16 cellular contexts compared by ENCODE assay signal in genomic region chr10:33803248-33803647, GRCh38.
DNase-seq lines count a peak whose midpoint lies in the region; ATAC-seq and TF ChIP-seq lines count a peak whose summit lies in the region.
"Had no signal": no experiment of that assay in that cellular context is flagged by ENCODE, and none has a peak within 500 bp of the region (broad histone marks: within the 10 kb centered on the region; RNA-seq: fewer than 3 reads in every experiment).

No MANE protein-coding gene starts in this region.

- CTCF ChIA-PET in Caco-2 (lab: Charles Lee) = no interaction called here

- no peaks in the 10 kb centered on the region for H3K9me3 ChIP-seq in Caco-2

- no peak overlapping the region for H3K4me3 Mint-ChIP-seq in Caco-2 (ENCODE audit: unreplicated experiment)
- no peak overlapping the region for H3K4me3 Mint-ChIP-seq in progenitor cell of endocrine pancreas (ENCODE audit: low read depth)
- H3K4me3 Mint-ChIP-seq: activated CD4-positive, alpha-beta T cell treated with anti-CD3 and anti-CD28 coated beads, Interleukin-2, amount 10 ng/mL, durations not matched to agents 7 days and 5 days; endodermal cell; type B pancreatic cell had no signal

- H3K27ac Mint-ChIP-seq in Caco-2 (ENCODE audit: unreplicated experiment) (peak overlapping the region; percentile 63), progenitor cell of endocrine pancreas (no peak overlapping the region)
- H3K27ac Mint-ChIP-seq: activated CD4-positive, alpha-beta T cell treated with anti-CD3 and anti-CD28 coated beads, Interleukin-2, amount 10 ng/mL, durations not matched to agents 7 days and 5 days; activated naive CD4-positive, alpha-beta T cell treated with anti-CD3 and anti-CD28 coated beads, Interleukin-2, amount 50 U/mL, for 72 hours; endodermal cell; type B pancreatic cell had no signal

- intact Hi-C loops in Caco-2 (cut with micrococcal nuclease; ENCODE audit: unreplicated experiment) = loop anchor here (5.0 kb wide), 1 partner anchor 409 kb away; no protein-coding TSS in a partner anchor
- intact Hi-C loops in lower leg skin (cut with DNase I; ENCODE audit: low total_unique reads) = no loop called here

- H3K36me3 Mint-ChIP-seq in Caco-2 (ENCODE audit: insufficient read depth, unreplicated experiment) = peaks cover 27% of the 10 kb centered on the region
- no peaks in the 10 kb centered on the region for H3K36me3 Mint-ChIP-seq in progenitor cell of endocrine pancreas (ENCODE audit: insufficient read depth)
- H3K36me3 Mint-ChIP-seq: activated naive CD4-positive, alpha-beta T cell treated with anti-CD3 and anti-CD28 coated beads, Interleukin-2, amount 50 U/mL, for 72 hours; type B pancreatic cell had no signal

- POLR2A ChIA-PET in Caco-2 (lab: Charles Lee) = no interaction called here

- TF ChIP-seq POLR2A in lower leg skin (IDR thresholded peaks at IDR 0.05) = no peak

- TF ChIP-seq CTCF in Caco-2 (IDR thresholded peaks at IDR 0.05; ENCODE audit: insufficient read depth in 1 of 2, low read depth in 1 of 2, low read length in 1 of 2, severe bottlenecking in 1 of 2, unreplicated experiment in 1 of 2) (no peak), cardiac fibroblast (IDR thresholded peaks at IDR 0.05; ENCODE audit: low read depth, low read length) (no peak), lower leg skin (IDR thresholded peaks at IDR 0.05) (no peak), progenitor cell of endocrine pancreas (IDR thresholded peaks at IDR 0.05; ENCODE audit: unreplicated experiment) (no peak)

- WGBS in lower leg skin, 2 donors = 83 to 95% methylated on average over 3 of the region's 3 CpGs

- ATAC-seq in GM18907 (IDR thresholded peaks at IDR 0.05; ENCODE audit: unreplicated experiment) (no peak), GM18870 (IDR thresholded peaks at IDR 0.05; ENCODE audit: unreplicated experiment) (no peak)
- ATAC-seq: activated naive CD4-positive, alpha-beta T cell treated with anti-CD3 and anti-CD28 coated beads, Interleukin-2, amount 50 U/mL, for 72 hours had no signal

- no peaks in the 10 kb centered on the region for H3K36me3 ChIP-seq in Caco-2 (ENCODE audit: control insufficient read depth, insufficient read depth, low read length)

- H3K4me1 ChIP-seq in Caco-2 = peaks cover 54% of the 10 kb centered on the region

- BruUV-seq in Caco-2 (replicated peaks; lab: Mats Ljungman, UMichigan) = no TSS peak

- no peaks in the 10 kb centered on the region for H3K27me3 ChIP-seq in Caco-2 (replicated peaks; ENCODE audit: control insufficient read depth, insufficient read depth, low read length)

- H3K4me3 ChIP-seq in Caco-2 (ENCODE audit: low read depth, low read length) (no peak overlapping the region), cardiac fibroblast (replicated peaks in 1 of 2; ENCODE audit: low read depth in 2 of 2, low read length in 2 of 2) (no peak overlapping the region), lower leg skin (ENCODE audit: low read depth, poor library complexity, severe bottlenecking) (no peak overlapping the region)

- H3K4me1 Mint-ChIP-seq in Caco-2 (ENCODE audit: low read depth, unreplicated experiment) (peaks cover 44% of the 10 kb centered on the region), progenitor cell of endocrine pancreas (ENCODE audit: low read depth) (peaks cover 20% of the 10 kb centered on the region)
- H3K4me1 Mint-ChIP-seq: activated CD4-positive, alpha-beta T cell treated with anti-CD3 and anti-CD28 coated beads, Interleukin-2, amount 10 ng/mL, durations not matched to agents 7 days and 5 days had no signal

- no peaks in the 10 kb centered on the region for H3K27me3 Mint-ChIP-seq in Caco-2 (ENCODE audit: insufficient read depth, unreplicated experiment)
- peaks cover 3% of the 10 kb centered on the region for H3K27me3 Mint-ChIP-seq in progenitor cell of endocrine pancreas
- H3K27me3 Mint-ChIP-seq: activated CD4-positive, alpha-beta T cell treated with anti-CD3 and anti-CD28 coated beads, Interleukin-2, amount 10 ng/mL, durations not matched to agents 7 days and 5 days had no signal

- no peak for DNase-seq in Caco-2
- DNase-seq in HT1080 (ENCODE audit: low read depth) = peak; percentile 92
- DNase-seq in cardiac fibroblast (ENCODE audit: low read depth in 2 of 2) = peak; percentile 36 to 84
- DNase-seq in kidney glomerular epithelial cell (lab: John Stamatoyannopoulos, UW) = peak; percentile 87
- DNase-seq in lower leg skin (ENCODE audit: low spot score in 2 of 2) = no peak
- no peak for DNase-seq in progenitor cell of endocrine pancreas (ENCODE audit: low spot score, unreplicated experiment)
- DNase-seq: activated CD4-positive, alpha-beta T cell treated with anti-CD3 and anti-CD28 coated beads, Interleukin-2, amount 10 ng/mL, durations not matched to agents 7 days and 5 days; endodermal cell; head of caudate nucleus; NCI-H1930; occipital lobe; stimulated activated CD4-positive, alpha-beta T cell treated with anti-CD3 and anti-CD28 coated beads, Interleukin-4, amount 100 ng/mL, for 1 hour had no signal

- H3K9me3 Mint-ChIP-seq in Caco-2 (ENCODE audit: unreplicated experiment) = peaks cover 16% of the 10 kb centered on the region
- H3K9me3 Mint-ChIP-seq in progenitor cell of endocrine pancreas (ENCODE audit: low read depth) = no peaks in the 10 kb centered on the region
- H3K9me3 Mint-ChIP-seq: activated CD4-positive, alpha-beta T cell treated with anti-CD3 and anti-CD28 coated beads, Interleukin-2, amount 10 ng/mL, durations not matched to agents 7 days and 5 days; activated naive CD4-positive, alpha-beta T cell treated with anti-CD3 and anti-CD28 coated beads, Interleukin-2, amount 50 U/mL, for 72 hours; endodermal cell had no signal

Comparison
In these comparisons a context has a peak if more than half of its experiments do, and no peak if none do; other contexts are left out.
1. DNase-seq: peak in HT1080 (single experiment), cardiac fibroblast (2 of 2) and kidney glomerular epithelial cell (single experiment); none in Caco-2 (0 of 2), lower leg skin (0 of 2) and progenitor cell of endocrine pancreas (single experiment).